ENCODE assay signal across 8 cellular contexts in genomic region chr1:10429868-10430215, GRCh38. TPM values are rescaled to one million over a fixed set of nuclear protein-coding genes. Genes with fewer than 3 reads are reported as not detected.
DNase-seq lines count a peak whose midpoint lies in the region; ATAC-seq, FAIRE-seq and TF ChIP-seq lines count a peak whose summit lies in the region.
"Had no signal": no experiment of that assay in that cellular context is flagged by ENCODE, and none has a peak within 500 bp of the region (broad histone marks: within the 10 kb centered on the region; RNA-seq: fewer than 3 reads in every experiment).

No MANE protein-coding gene starts in this region.

- peak overlapping the region; percentile 88 for H2AFZ ChIP-seq in astrocyte (ENCODE audit: low read depth, low read length)

- no peaks in the 10 kb centered on the region for H3K9me3 Mint-ChIP-seq in astrocyte (ENCODE audit: unreplicated experiment)

- H3K27ac ChIP-seq in astrocyte (ENCODE audit: low read depth, low read length) (no peak overlapping the region), thoracic aorta (no peak overlapping the region)

- no peaks in the 10 kb centered on the region for H3K27me3 Mint-ChIP-seq in astrocyte (ENCODE audit: low read depth, unreplicated experiment)

- peak overlapping the region; percentile 86 for H3K9ac ChIP-seq in astrocyte (ENCODE audit: low read length)

- H3K4me1 Mint-ChIP-seq in astrocyte (ENCODE audit: low read depth, unreplicated experiment) = no peaks in the 10 kb centered on the region

- FAIRE-seq in astrocyte (lab: Jason Lieb, UNC) (no peak), HTR-8/SVneo (lab: Jason Lieb, UNC) (no peak)

- WGBS in lower leg skin, 2 donors = 13 to 20% methylated on average over 16 of the region's 16 CpGs

- ATAC-seq in GM18861 (IDR thresholded peaks at IDR 0.05; ENCODE audit: unreplicated experiment) (peak; percentile 15), HG03342 (IDR thresholded peaks at IDR 0.05; ENCODE audit: unreplicated experiment) (peak; percentile 10), thoracic aorta (ENCODE audit: insufficient number of reproducible peaks, low FRiP score, low read depth) (peak; percentile 71)

- peak overlapping the region; percentile 86 for H3K4me3 Mint-ChIP-seq in astrocyte (ENCODE audit: unreplicated experiment)

- H3K27me3 ChIP-seq in astrocyte (ENCODE audit: insufficient read depth, low read length) (no peaks in the 10 kb centered on the region), thoracic aorta (replicated peaks; ENCODE audit: insufficient read depth) (no peaks in the 10 kb centered on the region)
- H3K27me3 ChIP-seq: thyroid gland had no signal

- H3K4me3 ChIP-seq in astrocyte (ENCODE audit: insufficient read depth, low read depth, low read length) (peak overlapping the region; percentile 80), lower leg skin (ENCODE audit: low read depth, poor library complexity, severe bottlenecking) (peak overlapping the region; percentile 64), thoracic aorta (peak overlapping the region; percentile 88)

- peak; percentile 4 for DNase-seq in astrocyte (ENCODE audit: low read depth)
- no peak for DNase-seq in lower leg skin (ENCODE audit: low spot score in 2 of 2)
- no peak for DNase-seq in thoracic aorta (ENCODE audit: low spot score)
- DNase-seq in NCI-H1105 (lab: John Stamatoyannopoulos, UW) = no peak
- DNase-seq in HTR-8/SVneo (ENCODE audit: insufficient read length, low spot score) = no peak

- TF ChIP-seq CTCF in astrocyte (IDR thresholded peaks at IDR 0.05; ENCODE audit: insufficient read depth, low read depth, low read length) (no peak), lower leg skin (IDR thresholded peaks at IDR 0.05) (no peak), thoracic aorta (IDR thresholded peaks at IDR 0.05) (no peak)

- no peaks in the 10 kb centered on the region for H4K20me1 ChIP-seq in astrocyte (ENCODE audit: insufficient read depth, low read length)

- no peak for TF ChIP-seq POLR2A in lower leg skin (IDR thresholded peaks at IDR 0.05)

- H3K79me2 ChIP-seq in astrocyte (ENCODE audit: insufficient read depth, low read length) = peaks cover 13% of the 10 kb centered on the region

- intact Hi-C loops in lower leg skin (cut with DNase I; ENCODE audit: low total_unique reads) = loop anchor here (2.0 to 5.0 kb wide), 2 partner anchors 53 to 62 kb away; no protein-coding TSS in a partner anchor

- H3K36me3 ChIP-seq in astrocyte (ENCODE audit: insufficient read depth, low read length) = no peaks in the 10 kb centered on the region
- no peaks in the 10 kb centered on the region for H3K36me3 ChIP-seq in thoracic aorta
- H3K36me3 ChIP-seq: thyroid gland had no signal

- no peak overlapping the region for H3K27ac Mint-ChIP-seq in astrocyte (ENCODE audit: unreplicated experiment)

- H3K9me3 ChIP-seq in astrocyte (ENCODE audit: insufficient read depth, low read depth, low read length) (no peaks in the 10 kb centered on the region), thoracic aorta (no peaks in the 10 kb centered on the region)
- H3K9me3 ChIP-seq: thyroid gland had no signal

- no peaks in the 10 kb centered on the region for H3K36me3 Mint-ChIP-seq in astrocyte (ENCODE audit: low read depth, unreplicated experiment)

- H3K4me1 ChIP-seq in astrocyte (ENCODE audit: insufficient read depth, low read length) = peaks cover 12% of the 10 kb centered on the region
- H3K4me1 ChIP-seq in thoracic aorta (ENCODE audit: control insufficient read depth in 1 of 2, low read depth in 2 of 2) = peaks cover 4 to 14% of the 10 kb centered on the region in 2 donors

- H3K4me2 ChIP-seq in astrocyte (ENCODE audit: low read length) = peak overlapping the region; percentile 95

RNA-seq across cellular contexts. Expression of gene CENPS, which starts 0.4 kb away (rescaled TPM):
- total RNA-seq in astrocyte (9.0 and 10.2 TPM in 2 replicates), lower leg skin (1 to 10 TPM in 2 of 4 donors, under 1 TPM in 2; 0.42 to 1.8 (median 0.97) TPM), thoracic aorta (10 to 100 TPM in 1 of 2 donors, 1 to 10 TPM in 1; 6.4 to 10.4 TPM)

RNA-seq across cellular contexts. Expression of gene CORT, which starts 20.0 kb away (rescaled TPM):
- total RNA-seq in astrocyte = 0.23 and 0.29 TPM in 2 replicates
- not detected for total RNA-seq in lower leg skin
- not detected for total RNA-seq in thoracic aorta

RNA-seq across cellular contexts. Expression of gene PGD, which starts 31.0 kb away (rescaled TPM):
- total RNA-seq in astrocyte = 187 and 224 TPM in 2 replicates
- 10 to 100 TPM; 38.8 to 70.5 (median 53.2) TPM for total RNA-seq in lower leg skin
- total RNA-seq in thoracic aorta = 10 to 100 TPM; 48.9 to 63.6 TPM

RNA-seq across cellular contexts. Expression of gene DFFA, which starts 42.5 kb away (rescaled TPM):
- 47.4 and 58.2 TPM in 2 replicates for total RNA-seq in astrocyte
- total RNA-seq in lower leg skin = 10 to 100 TPM; 14.1 to 20.9 (median 18.0) TPM
- 10 to 100 TPM; 14.8 to 16.4 TPM for total RNA-seq in thoracic aorta

RNA-seq across cellular contexts. Expression of gene PEX14, which starts 44.9 kb away (rescaled TPM):
- total RNA-seq in astrocyte (23.1 and 23.3 TPM in 2 replicates), lower leg skin (10 to 100 TPM; 14.1 to 22.8 (median 18.9) TPM), thoracic aorta (10 to 100 TPM; 11.5 to 22.6 TPM)

Comparison
In these comparisons a context has a peak if more than half of its experiments do, and no peak if none do; other contexts are left out.
1. ATAC-seq: peak in every context shown above with its lines; median percentile 71 in thoracic aorta; 15 in GM18861; 10 in HG03342.